Comparison of ENCODE assay signal across 1 cellular context in the genomic region with DNA sequence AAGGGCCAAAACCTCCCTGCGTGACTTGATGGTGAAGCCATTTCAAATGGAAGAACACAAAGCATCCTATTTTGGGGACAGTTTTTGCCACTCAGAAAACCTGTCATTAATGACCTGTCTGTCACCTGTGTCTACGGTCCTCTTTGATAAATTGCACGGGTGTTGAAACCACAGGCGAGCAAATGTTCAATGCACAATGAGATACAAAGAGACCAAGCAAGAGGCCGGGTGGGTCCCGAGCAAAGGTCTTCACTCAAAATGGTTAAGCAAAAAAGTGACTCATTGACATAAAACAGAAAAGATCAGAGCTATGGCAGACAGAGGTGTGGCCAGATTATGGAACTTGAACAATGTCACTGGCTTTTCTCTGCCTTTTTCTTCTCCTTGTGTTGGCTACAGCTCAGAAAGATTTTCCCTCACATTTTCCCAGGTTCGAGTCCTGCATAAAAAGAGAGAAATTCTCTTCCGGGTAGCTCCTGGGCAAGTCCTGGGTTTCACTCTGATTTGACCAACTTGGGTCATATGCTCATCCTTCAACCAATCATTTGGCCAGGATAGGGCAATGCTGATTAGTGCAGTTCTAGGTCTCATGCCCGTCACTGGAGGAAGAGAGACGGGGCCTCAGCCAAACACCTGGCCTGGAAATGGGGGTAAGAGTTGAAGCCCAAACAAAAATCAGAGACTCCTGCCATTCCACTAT.
TF ChIP-seq lines count a peak whose summit lies in the region.

No MANE protein-coding gene starts in this region.

TF ChIP-seq in HepG2, 621 proteins besides CTCF, POLR2A, EP300 and RAD21 (continued from another document and continues in another):
- TF ChIP-seq DR1 (CRISPR knock-in tag; IDR thresholded peaks at IDR 0.05) (no peak), YY1 (IDR thresholded peaks at IDR 0.05; ENCODE audit: insufficient read depth, insufficient replicate concordance, low read depth, low read length) (no peak), XBP1 (CRISPR knock-in tag; IDR thresholded peaks at IDR 0.05) (no peak), PHF20 (CRISPR knock-in tag; IDR thresholded peaks at IDR 0.05) (no peak), SNRNP70 (IDR thresholded peaks at IDR 0.05; ENCODE audit: low read depth, low read length) (no peak), HMG20A (CRISPR knock-in tag; IDR thresholded peaks at IDR 0.05; ENCODE audit: borderline replicate concordance) (peak; percentile 17; the same call in 1 of the 2 replicates), MED8 (CRISPR knock-in tag; IDR thresholded peaks at IDR 0.05; ENCODE audit: insufficient replicate concordance) (no peak), ATF7 (IDR thresholded peaks at IDR 0.05) (no peak), ATF7 (CRISPR knock-in tag; IDR thresholded peaks at IDR 0.05) (no peak), ZNF614 (CRISPR knock-in tag; IDR thresholded peaks at IDR 0.05; ENCODE audit: borderline replicate concordance) (peak; percentile 71; the same call in 1 of the 2 replicates), NR3C1 (CRISPR knock-in tag; IDR thresholded peaks at IDR 0.05) (no peak), ZNF296 (CRISPR knock-in tag; conservative IDR thresholded peaks at IDR 0.05) (no peak), TARDBP (CRISPR knock-in tag; IDR thresholded peaks at IDR 0.05) (no peak), HOXA5 (CRISPR knock-in tag; IDR thresholded peaks at IDR 0.05) (0 out of 2 replicates have a peak, but pooled peaks have one; percentile 35), SALL2 (CRISPR knock-in tag; IDR thresholded peaks at IDR 0.05) (no peak), ZNF644 (CRISPR knock-in tag; IDR thresholded peaks at IDR 0.05; ENCODE audit: low read depth) (peak; percentile 35; the same call in 1 of the 2 replicates), HOXA7 (CRISPR knock-in tag; IDR thresholded peaks at IDR 0.05) (no peak), ZNF329 (CRISPR knock-in tag; IDR thresholded peaks at IDR 0.05; ENCODE audit: low read depth) (no peak), CCDC6 (CRISPR knock-in tag; IDR thresholded peaks at IDR 0.05) (no peak), SOX13 (IDR thresholded peaks at IDR 0.05) (peak; percentile 80), SOX13 (CRISPR knock-in tag; conservative IDR thresholded peaks at IDR 0.05 in 1 of 2, IDR thresholded peaks at IDR 0.05 in 1 of 2) (peak in 1 of 2 experiments; percentile 84; a peak in 2 of 4 replicates), TSC22D2 (CRISPR knock-in tag; IDR thresholded peaks at IDR 0.05; ENCODE audit: borderline replicate concordance) (no peak), ZNF670 (CRISPR knock-in tag; IDR thresholded peaks at IDR 0.05; ENCODE audit: borderline replicate concordance) (no peak), SP4 (CRISPR knock-in tag; IDR thresholded peaks at IDR 0.05) (no peak), PTBP1 (IDR thresholded peaks at IDR 0.05; ENCODE audit: low read depth, low read length, poor library complexity, severe bottlenecking) (no peak), AKAP8 (CRISPR knock-in tag; IDR thresholded peaks at IDR 0.05) (no peak), ARHGAP35 (CRISPR knock-in tag; IDR thresholded peaks at IDR 0.05; ENCODE audit: borderline replicate concordance) (no peak), HNRNPUL1 (IDR thresholded peaks at IDR 0.05; ENCODE audit: low read depth, low read length) (no peak), ZNF3 (CRISPR knock-in tag; IDR thresholded peaks at IDR 0.05) (no peak), GATAD2A (CRISPR knock-in tag; IDR thresholded peaks at IDR 0.05) (peak; percentile 50; the same call in 1 of the 2 replicates), ZNF773 (CRISPR knock-in tag; IDR thresholded peaks at IDR 0.05; ENCODE audit: borderline replicate concordance) (no peak), ZNF572 (CRISPR knock-in tag; IDR thresholded peaks at IDR 0.05) (no peak), FOXO1 (CRISPR knock-in tag; IDR thresholded peaks at IDR 0.05) (no peak), ZSCAN30 (CRISPR knock-in tag; IDR thresholded peaks at IDR 0.05) (no peak), MYC (CRISPR knock-in tag; IDR thresholded peaks at IDR 0.05; ENCODE audit: borderline replicate concordance) (no peak), ZNF205 (CRISPR knock-in tag; IDR thresholded peaks at IDR 0.05) (peak; percentile 33; the same call in 1 of the 2 replicates), TCF7L2 (IDR thresholded peaks at IDR 0.05; ENCODE audit: low read depth, low read length) (peak; percentile 76; the same call in 1 of the 2 replicates)
- TF ChIP-seq, protein P1, sequence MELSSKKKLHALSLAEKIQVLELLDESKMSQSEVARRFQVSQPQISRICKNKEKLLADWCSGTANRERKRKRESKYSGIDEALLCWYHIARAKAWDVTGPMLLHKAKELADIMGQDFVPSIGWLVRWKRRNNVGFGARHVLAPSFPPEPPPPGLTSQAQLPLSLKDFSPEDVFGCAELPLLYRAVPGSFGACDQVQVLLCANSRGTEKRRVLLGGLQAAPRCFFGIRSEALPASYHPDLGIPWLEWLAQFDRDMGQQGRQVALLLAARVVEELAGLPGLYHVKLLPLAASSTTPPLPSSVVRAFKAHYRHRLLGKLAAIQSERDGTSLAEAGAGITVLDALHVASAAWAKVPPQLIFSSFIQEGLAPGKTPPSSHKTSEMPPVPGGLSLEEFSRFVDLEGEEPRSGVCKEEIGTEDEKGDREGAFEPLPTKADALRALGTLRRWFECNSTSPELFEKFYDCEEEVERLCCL (CRISPR knock-in tag; IDR thresholded peaks at IDR 0.05; ENCODE audit: borderline replicate concordance), result no peak
- TF ChIP-seq, protein P2, sequence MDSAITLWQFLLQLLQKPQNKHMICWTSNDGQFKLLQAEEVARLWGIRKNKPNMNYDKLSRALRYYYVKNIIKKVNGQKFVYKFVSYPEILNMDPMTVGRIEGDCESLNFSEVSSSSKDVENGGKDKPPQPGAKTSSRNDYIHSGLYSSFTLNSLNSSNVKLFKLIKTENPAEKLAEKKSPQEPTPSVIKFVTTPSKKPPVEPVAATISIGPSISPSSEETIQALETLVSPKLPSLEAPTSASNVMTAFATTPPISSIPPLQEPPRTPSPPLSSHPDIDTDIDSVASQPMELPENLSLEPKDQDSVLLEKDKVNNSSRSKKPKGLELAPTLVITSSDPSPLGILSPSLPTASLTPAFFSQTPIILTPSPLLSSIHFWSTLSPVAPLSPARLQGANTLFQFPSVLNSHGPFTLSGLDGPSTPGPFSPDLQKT (CRISPR knock-in tag; IDR thresholded peaks at IDR 0.05; ENCODE audit: borderline replicate concordance), result no peak
- TF ChIP-seq, protein P3, sequence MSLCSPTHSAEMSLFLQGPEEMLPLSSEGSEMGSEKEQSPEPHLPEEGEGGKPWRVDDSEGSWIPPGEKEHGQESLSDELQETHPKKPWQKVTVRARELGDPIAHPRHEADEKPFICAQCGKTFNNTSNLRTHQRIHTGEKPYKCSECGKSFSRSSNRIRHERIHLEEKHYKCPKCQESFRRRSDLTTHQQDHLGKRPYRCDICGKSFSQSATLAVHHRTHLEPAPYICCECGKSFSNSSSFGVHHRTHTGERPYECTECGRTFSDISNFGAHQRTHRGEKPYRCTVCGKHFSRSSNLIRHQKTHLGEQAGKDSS (CRISPR knock-in tag; IDR thresholded peaks at IDR 0.05; ENCODE audit: borderline replicate concordance, low read depth), result no peak
- TF ChIP-seq, protein P4, sequence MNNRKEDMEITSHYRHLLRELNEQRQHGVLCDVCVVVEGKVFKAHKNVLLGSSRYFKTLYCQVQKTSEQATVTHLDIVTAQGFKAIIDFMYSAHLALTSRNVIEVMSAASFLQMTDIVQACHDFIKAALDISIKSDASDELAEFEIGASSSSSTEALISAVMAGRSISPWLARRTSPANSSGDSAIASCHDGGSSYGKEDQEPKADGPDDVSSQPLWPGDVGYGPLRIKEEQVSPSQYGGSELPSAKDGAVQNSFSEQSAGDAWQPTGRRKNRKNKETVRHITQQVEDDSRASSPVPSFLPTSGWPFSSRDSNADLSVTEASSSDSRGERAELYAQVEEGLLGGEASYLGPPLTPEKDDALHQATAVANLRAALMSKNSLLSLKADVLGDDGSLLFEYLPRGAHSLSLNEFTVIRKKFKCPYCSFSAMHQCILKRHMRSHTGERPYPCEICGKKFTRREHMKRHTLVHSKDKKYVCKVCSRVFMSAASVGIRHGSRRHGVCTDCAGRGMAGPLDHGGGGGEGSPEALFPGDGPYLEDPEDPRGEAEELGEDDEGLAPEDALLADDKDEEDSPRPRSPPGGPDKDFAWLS (CRISPR knock-in tag; IDR thresholded peaks at IDR 0.05; ENCODE audit: borderline replicate concordance), result no peak
- TF ChIP-seq, protein P5, sequence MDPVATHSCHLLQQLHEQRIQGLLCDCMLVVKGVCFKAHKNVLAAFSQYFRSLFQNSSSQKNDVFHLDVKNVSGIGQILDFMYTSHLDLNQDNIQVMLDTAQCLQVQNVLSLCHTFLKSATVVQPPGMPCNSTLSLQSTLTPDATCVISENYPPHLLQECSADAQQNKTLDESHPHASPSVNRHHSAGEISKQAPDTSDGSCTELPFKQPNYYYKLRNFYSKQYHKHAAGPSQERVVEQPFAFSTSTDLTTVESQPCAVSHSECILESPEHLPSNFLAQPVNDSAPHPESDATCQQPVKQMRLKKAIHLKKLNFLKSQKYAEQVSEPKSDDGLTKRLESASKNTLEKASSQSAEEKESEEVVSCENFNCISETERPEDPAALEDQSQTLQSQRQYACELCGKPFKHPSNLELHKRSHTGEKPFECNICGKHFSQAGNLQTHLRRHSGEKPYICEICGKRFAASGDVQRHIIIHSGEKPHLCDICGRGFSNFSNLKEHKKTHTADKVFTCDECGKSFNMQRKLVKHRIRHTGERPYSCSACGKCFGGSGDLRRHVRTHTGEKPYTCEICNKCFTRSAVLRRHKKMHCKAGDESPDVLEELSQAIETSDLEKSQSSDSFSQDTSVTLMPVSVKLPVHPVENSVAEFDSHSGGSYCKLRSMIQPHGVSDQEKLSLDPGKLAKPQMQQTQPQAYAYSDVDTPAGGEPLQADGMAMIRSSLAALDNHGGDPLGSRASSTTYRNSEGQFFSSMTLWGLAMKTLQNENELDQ (CRISPR knock-in tag; IDR thresholded peaks at IDR 0.05; ENCODE audit: borderline replicate concordance), result no peak
- TF ChIP-seq, protein P6, sequence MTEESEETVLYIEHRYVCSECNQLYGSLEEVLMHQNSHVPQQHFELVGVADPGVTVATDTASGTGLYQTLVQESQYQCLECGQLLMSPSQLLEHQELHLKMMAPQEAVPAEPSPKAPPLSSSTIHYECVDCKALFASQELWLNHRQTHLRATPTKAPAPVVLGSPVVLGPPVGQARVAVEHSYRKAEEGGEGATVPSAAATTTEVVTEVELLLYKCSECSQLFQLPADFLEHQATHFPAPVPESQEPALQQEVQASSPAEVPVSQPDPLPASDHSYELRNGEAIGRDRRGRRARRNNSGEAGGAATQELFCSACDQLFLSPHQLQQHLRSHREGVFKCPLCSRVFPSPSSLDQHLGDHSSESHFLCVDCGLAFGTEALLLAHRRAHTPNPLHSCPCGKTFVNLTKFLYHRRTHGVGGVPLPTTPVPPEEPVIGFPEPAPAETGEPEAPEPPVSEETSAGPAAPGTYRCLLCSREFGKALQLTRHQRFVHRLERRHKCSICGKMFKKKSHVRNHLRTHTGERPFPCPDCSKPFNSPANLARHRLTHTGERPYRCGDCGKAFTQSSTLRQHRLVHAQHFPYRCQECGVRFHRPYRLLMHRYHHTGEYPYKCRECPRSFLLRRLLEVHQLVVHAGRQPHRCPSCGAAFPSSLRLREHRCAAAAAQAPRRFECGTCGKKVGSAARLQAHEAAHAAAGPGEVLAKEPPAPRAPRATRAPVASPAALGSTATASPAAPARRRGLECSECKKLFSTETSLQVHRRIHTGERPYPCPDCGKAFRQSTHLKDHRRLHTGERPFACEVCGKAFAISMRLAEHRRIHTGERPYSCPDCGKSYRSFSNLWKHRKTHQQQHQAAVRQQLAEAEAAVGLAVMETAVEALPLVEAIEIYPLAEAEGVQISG (CRISPR knock-in tag; IDR thresholded peaks at IDR 0.05), result no peak
- TF ChIP-seq, protein P7, sequence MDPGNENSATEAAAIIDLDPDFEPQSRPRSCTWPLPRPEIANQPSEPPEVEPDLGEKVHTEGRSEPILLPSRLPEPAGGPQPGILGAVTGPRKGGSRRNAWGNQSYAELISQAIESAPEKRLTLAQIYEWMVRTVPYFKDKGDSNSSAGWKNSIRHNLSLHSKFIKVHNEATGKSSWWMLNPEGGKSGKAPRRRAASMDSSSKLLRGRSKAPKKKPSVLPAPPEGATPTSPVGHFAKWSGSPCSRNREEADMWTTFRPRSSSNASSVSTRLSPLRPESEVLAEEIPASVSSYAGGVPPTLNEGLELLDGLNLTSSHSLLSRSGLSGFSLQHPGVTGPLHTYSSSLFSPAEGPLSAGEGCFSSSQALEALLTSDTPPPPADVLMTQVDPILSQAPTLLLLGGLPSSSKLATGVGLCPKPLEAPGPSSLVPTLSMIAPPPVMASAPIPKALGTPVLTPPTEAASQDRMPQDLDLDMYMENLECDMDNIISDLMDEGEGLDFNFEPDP (CRISPR knock-in tag; conservative IDR thresholded peaks at IDR 0.05), result no peak
- TF ChIP-seq, protein P8, sequence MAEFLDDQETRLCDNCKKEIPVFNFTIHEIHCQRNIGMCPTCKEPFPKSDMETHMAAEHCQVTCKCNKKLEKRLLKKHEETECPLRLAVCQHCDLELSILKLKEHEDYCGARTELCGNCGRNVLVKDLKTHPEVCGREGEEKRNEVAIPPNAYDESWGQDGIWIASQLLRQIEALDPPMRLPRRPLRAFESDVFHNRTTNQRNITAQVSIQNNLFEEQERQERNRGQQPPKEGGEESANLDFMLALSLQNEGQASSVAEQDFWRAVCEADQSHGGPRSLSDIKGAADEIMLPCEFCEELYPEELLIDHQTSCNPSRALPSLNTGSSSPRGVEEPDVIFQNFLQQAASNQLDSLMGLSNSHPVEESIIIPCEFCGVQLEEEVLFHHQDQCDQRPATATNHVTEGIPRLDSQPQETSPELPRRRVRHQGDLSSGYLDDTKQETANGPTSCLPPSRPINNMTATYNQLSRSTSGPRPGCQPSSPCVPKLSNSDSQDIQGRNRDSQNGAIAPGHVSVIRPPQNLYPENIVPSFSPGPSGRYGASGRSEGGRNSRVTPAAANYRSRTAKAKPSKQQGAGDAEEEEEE (CRISPR knock-in tag; IDR thresholded peaks at IDR 0.05; ENCODE audit: borderline replicate concordance), result no peak
- TF ChIP-seq, protein P9, sequence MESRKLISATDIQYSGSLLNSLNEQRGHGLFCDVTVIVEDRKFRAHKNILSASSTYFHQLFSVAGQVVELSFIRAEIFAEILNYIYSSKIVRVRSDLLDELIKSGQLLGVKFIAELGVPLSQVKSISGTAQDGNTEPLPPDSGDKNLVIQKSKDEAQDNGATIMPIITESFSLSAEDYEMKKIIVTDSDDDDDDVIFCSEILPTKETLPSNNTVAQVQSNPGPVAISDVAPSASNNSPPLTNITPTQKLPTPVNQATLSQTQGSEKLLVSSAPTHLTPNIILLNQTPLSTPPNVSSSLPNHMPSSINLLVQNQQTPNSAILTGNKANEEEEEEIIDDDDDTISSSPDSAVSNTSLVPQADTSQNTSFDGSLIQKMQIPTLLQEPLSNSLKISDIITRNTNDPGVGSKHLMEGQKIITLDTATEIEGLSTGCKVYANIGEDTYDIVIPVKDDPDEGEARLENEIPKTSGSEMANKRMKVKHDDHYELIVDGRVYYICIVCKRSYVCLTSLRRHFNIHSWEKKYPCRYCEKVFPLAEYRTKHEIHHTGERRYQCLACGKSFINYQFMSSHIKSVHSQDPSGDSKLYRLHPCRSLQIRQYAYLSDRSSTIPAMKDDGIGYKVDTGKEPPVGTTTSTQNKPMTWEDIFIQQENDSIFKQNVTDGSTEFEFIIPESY (CRISPR knock-in tag; IDR thresholded peaks at IDR 0.05), result no peak
